17 cellular contexts compared by ENCODE assay signal in genomic region chr15:65476942-65477341, GRCh38. TPM values are rescaled to one million over a fixed set of nuclear protein-coding genes. Genes with fewer than 3 reads are reported as not detected.
DNase-seq lines count a peak whose midpoint lies in the region; ATAC-seq, FAIRE-seq and TF ChIP-seq lines count a peak whose summit lies in the region.
"Had no signal": no experiment of that assay in that cellular context is flagged by ENCODE, and none has a peak within 500 bp of the region (broad histone marks: within the 10 kb centered on the region; RNA-seq: fewer than 3 reads in every experiment).

No MANE protein-coding gene starts in this region.

- intact Hi-C loops in HepG2 (cut with micrococcal nuclease; ENCODE audit: unreplicated experiment), result no loop called here
- intact Hi-C loops in right lobe of liver (cut with DNase I), result no loop called here
- intact Hi-C loops in stomach (cut with DNase I; ENCODE audit: low total_unique reads), result no loop called here

- no TSS peak for BruUV-seq in HepG2 (replicated peaks; lab: Mats Ljungman, UMichigan)

- no peak for TF ChIP-seq RAD21 in HepG2 (CRISPR knock-in tag; IDR thresholded peaks at IDR 0.05)

- H2AFZ ChIP-seq in HepG2 (ENCODE audit: low read length), result no peak overlapping the region
- H2AFZ ChIP-seq in neuronal stem cell (ENCODE audit: low read length), result no peak overlapping the region

- H3K9ac ChIP-seq in HepG2 (ENCODE audit: insufficient read depth, low read depth, low read length), result no peak overlapping the region
- H3K9ac ChIP-seq in neuronal stem cell (ENCODE audit: low read depth, low read length, poor library complexity), result no peak overlapping the region

- no peak overlapping the region for H3K23ac ChIP-seq in neuronal stem cell (ENCODE audit: low read depth, low read length, poor library complexity)

- ATAC-seq in HepG2, result no peak
- no peak for ATAC-seq in right lobe of liver
- ATAC-seq: gastroesophageal sphincter had no signal

- no peak overlapping the region for H2AK5ac ChIP-seq in neuronal stem cell (ENCODE audit: low read depth, low read length)

- H3K36me3 ChIP-seq in HepG2 (replicated peaks in 1 of 2; ENCODE audit: control insufficient read depth in 1 of 2, insufficient read depth in 2 of 2, low read length in 2 of 2) (peaks cover 12 to 51% of the 10 kb centered on the region in 2 experiments; a peak in 4 of 5 replicates), right lobe of liver (peaks cover 0 to 85% (median 24%) of the 10 kb centered on the region in 4 donors), neuronal stem cell (replicated peaks in 1 of 2; ENCODE audit: control insufficient read depth in 2 of 2, insufficient read depth in 2 of 2, low read length in 2 of 2) (peaks cover 16 to 94% of the 10 kb centered on the region in 2 donors), stomach (peaks cover 44 to 100% (median 94%) of the 10 kb centered on the region in 4 donors)
- H3K36me3 ChIP-seq in effector memory CD4-positive, alpha-beta T cell (ENCODE audit: control insufficient read depth, insufficient read depth, low read length), result peaks cover 62% of the 10 kb centered on the region
- H3K36me3 ChIP-seq: ovary had no signal

- H4K91ac ChIP-seq in neuronal stem cell (ENCODE audit: low read depth, low read length, poor library complexity), result no peak overlapping the region

- POLR2A ChIA-PET in HepG2 (lab: Yijun Ruan, JAX), result no interaction called here

- H2BK12ac ChIP-seq in neuronal stem cell (ENCODE audit: low read length), result no peak overlapping the region

- TF ChIP-seq CTCF in HepG2 (CRISPR knock-in tag; IDR thresholded peaks at IDR 0.05) (no peak), right lobe of liver (IDR thresholded peaks at IDR 0.05) (no peak), stomach (IDR thresholded peaks at IDR 0.05) (no peak)

- in situ Hi-C loops in HepG2 (cut with HindIII; ENCODE audit: extremely low pct_ligation_motif_present, low pct_unique_long_range_greater_than_20kb), result no loop called here

- no peak overlapping the region for H2BK120ac ChIP-seq in neuronal stem cell (ENCODE audit: low read depth, low read length)

- no peaks in the 10 kb centered on the region for H3K9me3 ChIP-seq in HepG2 (ENCODE audit: low read length)
- H3K9me3 ChIP-seq in right lobe of liver, result no peaks in the 10 kb centered on the region
- no peaks in the 10 kb centered on the region for H3K9me3 ChIP-seq in effector memory CD4-positive, alpha-beta T cell (ENCODE audit: control insufficient read depth, low read length)
- H3K9me3 ChIP-seq in neuronal stem cell (replicated peaks in 1 of 2; ENCODE audit: control insufficient read depth in 2 of 2, insufficient read depth in 1 of 2, low read depth in 1 of 2, low read length in 2 of 2), result no peaks in the 10 kb centered on the region
- H3K9me3 ChIP-seq in stomach, result no peaks in the 10 kb centered on the region
- H3K9me3 ChIP-seq: gastroesophageal sphincter, ovary, tibial artery had no signal

- no peak for TF ChIP-seq EP300 in HepG2 (IDR thresholded peaks at IDR 0.05; ENCODE audit: low read depth in 2 of 2, low read length in 2 of 2)
- TF ChIP-seq EP300 in HepG2 (CRISPR knock-in tag; IDR thresholded peaks at IDR 0.05; ENCODE audit: borderline replicate concordance), result no peak
- TF ChIP-seq EP300 in stomach (IDR thresholded peaks at IDR 0.05), result no peak

- H2BK15ac ChIP-seq in neuronal stem cell (ENCODE audit: low read length), result no peak overlapping the region

- H4K8ac ChIP-seq in neuronal stem cell (ENCODE audit: low read depth, low read length), result no peak overlapping the region

- no peaks in the 10 kb centered on the region for H3K79me2 ChIP-seq in HepG2 (ENCODE audit: insufficient read depth, low read length)

- H3K27ac ChIP-seq in HepG2 (ENCODE audit: extremely low read length, insufficient read depth, low read length) (no peak overlapping the region), right lobe of liver (no peak overlapping the region), neuronal stem cell (replicated peaks; ENCODE audit: low read length) (no peak overlapping the region), stomach (no peak overlapping the region)
- H3K27ac ChIP-seq in effector memory CD4-positive, alpha-beta T cell (ENCODE audit: insufficient read depth, low read length, poor library complexity, severe bottlenecking), result no peak overlapping the region
- H3K27ac ChIP-seq: gastroesophageal sphincter, ovary, tibial artery had no signal

- no peaks in the 10 kb centered on the region for H3K27me3 ChIP-seq in HepG2 (ENCODE audit: control insufficient read depth in 1 of 2, insufficient read depth in 2 of 2, low read length in 2 of 2)
- no peaks in the 10 kb centered on the region for H3K27me3 ChIP-seq in right lobe of liver
- H3K27me3 ChIP-seq in effector memory CD4-positive, alpha-beta T cell (replicated peaks; ENCODE audit: control insufficient read depth, insufficient read depth, low read length, poor library complexity, severe bottlenecking), result no peaks in the 10 kb centered on the region
- no peaks in the 10 kb centered on the region for H3K27me3 ChIP-seq in neuronal stem cell (ENCODE audit: control insufficient read depth in 3 of 3, insufficient read depth in 3 of 3, low read depth in 1 of 3, low read length in 3 of 3)
- no peaks in the 10 kb centered on the region for H3K27me3 ChIP-seq in stomach
- H3K27me3 ChIP-seq: gastroesophageal sphincter, ovary, tibial artery had no signal

- H3K4me1 ChIP-seq in HepG2 (ENCODE audit: insufficient read depth, low read length), result no peaks in the 10 kb centered on the region
- no peaks in the 10 kb centered on the region for H3K4me1 ChIP-seq in right lobe of liver
- no peaks in the 10 kb centered on the region for H3K4me1 ChIP-seq in effector memory CD4-positive, alpha-beta T cell (ENCODE audit: control insufficient read depth, insufficient read depth, low read length, poor library complexity, severe bottlenecking)
- H3K4me1 ChIP-seq in neuronal stem cell (ENCODE audit: control insufficient read depth in 2 of 2, insufficient read depth in 1 of 2, low read depth in 1 of 2, low read length in 2 of 2), result no peaks in the 10 kb centered on the region
- H3K4me1 ChIP-seq in stomach, result no peaks in the 10 kb centered on the region
- H3K4me1 ChIP-seq: gastroesophageal sphincter, tibial artery had no signal

- no peak overlapping the region for H2BK5ac ChIP-seq in neuronal stem cell (ENCODE audit: low read length)

- H4K20me1 ChIP-seq in HepG2 (ENCODE audit: insufficient read depth, low read length), result no peaks in the 10 kb centered on the region

- H3K79me1 ChIP-seq in neuronal stem cell (ENCODE audit: low read depth, low read length), result no peaks in the 10 kb centered on the region

- no peak for DNase-seq in HepG2 (ENCODE audit: low spot score)
- no peak for DNase-seq in right lobe of liver
- DNase-seq in RPMI7951 (ENCODE audit: low read depth), result peak; percentile 57
- DNase-seq in fibroblast of gingiva (ENCODE audit: low read depth), result peak; percentile 78
- DNase-seq in effector memory CD4-positive, alpha-beta T cell, result no peak
- DNase-seq in neuronal stem cell (ENCODE audit: low spot score), result no peak
- DNase-seq in stimulated activated naive CD4-positive, alpha-beta T cell treated with Interleukin-2 at 50 U/mL for 16 hours (lab: John Stamatoyannopoulos, UW), result no peak
- DNase-seq in stomach, result no peak
- DNase-seq: AML-193, dermis blood vessel endothelial cell, NCI-H2029, tibial artery had no signal

- no peak overlapping the region for H3K4me2 ChIP-seq in HepG2 (ENCODE audit: low read depth, low read length)
- no peak overlapping the region for H3K4me2 ChIP-seq in neuronal stem cell (ENCODE audit: insufficient read depth, low read length, poor library complexity, severe bottlenecking)

- no peak overlapping the region for H3K4ac ChIP-seq in neuronal stem cell (ENCODE audit: low read length)

- TF ChIP-seq POLR2A in HepG2 (IDR thresholded peaks at IDR 0.05; ENCODE audit: insufficient read depth in 1 of 2, low read depth in 2 of 2, low read length in 2 of 2) (no peak), right lobe of liver (IDR thresholded peaks at IDR 0.05) (no peak), stomach (IDR thresholded peaks at IDR 0.05) (no peak)

- no peak overlapping the region for H3K14ac ChIP-seq in neuronal stem cell (ENCODE audit: low read length)

- H3K18ac ChIP-seq in neuronal stem cell (ENCODE audit: low read length), result no peak overlapping the region

- WGBS in HepG2 (ENCODE audit: low lambda C conversion rate), result 97% methylated on average over 6 of the region's 6 CpGs
- 79% methylated on average over 4 of the region's 6 CpGs for WGBS in right lobe of liver (ENCODE audit: insufficient coverage, low coverage, low lambda C conversion rate, missing lambda C conversion rate)
- no CpG with 5 or more reads among the region's 6 CpGs for WGBS in neuronal stem cell (ENCODE audit: extremely low coverage in 2 of 2, insufficient read length in 2 of 2, insufficient replicate concordance in 1 of 2), 2 donors
- 78 to 91% (median 83%) methylated on average over 6 of the region's 6 CpGs for WGBS in stomach, 5 donors

- CTCF ChIA-PET in HepG2 (lab: Yijun Ruan, JAX; ENCODE audit: low intra/inter-chr PET ratio, low total read pairs), result no interaction called here

- H3K4me3 ChIP-seq in HepG2 (replicated peaks in 1 of 3; ENCODE audit: insufficient read depth in 1 of 3, low read depth in 2 of 3, low read length in 3 of 3) (no peak overlapping the region), right lobe of liver (no peak overlapping the region), neuronal stem cell (ENCODE audit: low read length in 2 of 2) (no peak overlapping the region), stomach (no peak overlapping the region)
- H3K4me3 ChIP-seq in effector memory CD4-positive, alpha-beta T cell (ENCODE audit: insufficient read depth, low read depth, low read length, poor library complexity, severe bottlenecking), result no peak overlapping the region
- H3K4me3 ChIP-seq: gastroesophageal sphincter, ovary, tibial artery had no signal

- FAIRE-seq in HepG2 (lab: Jason Lieb, UNC), result no peak
- FAIRE-seq: GM12891, islet of Langerhans had no signal

RNA-seq across cellular contexts. Expression of gene DPP8, which starts 40.5 kb away (rescaled TPM):
- total RNA-seq in HepG2 (2016; rRNA removed; fragmentation: Illumina TruSeq; extraction: Trizol) (26.3 and 34.8 TPM in 2 replicates), right lobe of liver (10 to 100 TPM in 3 of 6 experiments, 1 to 10 TPM in 3; 7.6 to 12.3 (median 10.3) TPM), stomach (10 to 100 TPM in 4 of 5 donors, 1 to 10 TPM in 1; 8.8 to 89.0 (median 40.6) TPM)
- total RNA-seq in HepG2 (2016; cell fraction: cytosol; rRNA removed; fragmentation: Illumina TruSeq; extraction: Trizol; ENCODE audit: low read depth), result 23.0 and 25.9 TPM in 2 replicates
- 26.4 and 32.7 TPM in 2 replicates for total RNA-seq in HepG2 (2016; cell fraction: insoluble cytoplasmic fraction; rRNA removed; fragmentation: Illumina TruSeq; extraction: Trizol)
- 20.1 and 21.7 TPM in 2 replicates for total RNA-seq in HepG2 (2016; cell fraction: membrane; rRNA removed; fragmentation: Illumina TruSeq; extraction: Trizol)
- total RNA-seq in HepG2 (2016; cell fraction: nucleus; rRNA removed; fragmentation: Illumina TruSeq; extraction: Trizol), result 23.4 and 30.5 TPM in 2 replicates
- polyA plus RNA-seq in HepG2 (2011; rRNA removed) (13.5 and 18.0 TPM in 2 replicates), stomach (10 to 100 TPM in 2 of 3 donors, 1 to 10 TPM in 1; 4.5 to 17.7 (median 10.5) TPM)
- 9.2 and 11.8 TPM in 2 replicates for polyA plus RNA-seq in HepG2 (2011; cell fraction: cytosol; rRNA removed)
- 9.5 and 12.0 TPM in 2 replicates for polyA plus RNA-seq in HepG2 (2011; cell fraction: nucleus; rRNA removed)
- polyA plus RNA-seq in HepG2 (2012), result 15.2 and 16.0 TPM in 2 replicates
- polyA plus RNA-seq in HepG2 (2016; cell fraction: cytosol; fragmentation: Illumina TruSeq; extraction: Trizol; ENCODE audit: low read depth), result 7.7 and 8.5 TPM in 2 replicates
- 18.8 and 20.8 TPM in 2 replicates for polyA plus RNA-seq in HepG2 (2016; cell fraction: insoluble cytoplasmic fraction; fragmentation: Illumina TruSeq; extraction: Trizol; ENCODE audit: low read depth)
- 6.8 and 8.8 TPM in 2 replicates for polyA plus RNA-seq in HepG2 (2016; cell fraction: membrane; fragmentation: Illumina TruSeq; extraction: Trizol; ENCODE audit: low read depth)
- polyA plus RNA-seq in HepG2 (2016; cell fraction: nucleus; fragmentation: Illumina TruSeq; extraction: Trizol; ENCODE audit: insufficient read depth, low read depth), result 17.3 and 23.0 TPM in 2 replicates
- 18.4 and 28.2 TPM in 2 replicates for polyA minus RNA-seq in HepG2 (2011; rRNA and poly(A)+ RNA removed; ENCODE audit: low replicate concordance)
- 22.0 and 23.1 TPM in 2 replicates for polyA minus RNA-seq in HepG2 (2011; cell fraction: cytosol; rRNA and poly(A)+ RNA removed)
- 62.6 and 67.9 TPM in 2 replicates for polyA minus RNA-seq in HepG2 (2011; cell fraction: nucleus; rRNA and poly(A)+ RNA removed)
- 21.9 and 27.9 TPM in 2 replicates for total RNA-seq in RPMI7951 (2014; rRNA removed; shearing (Covaris generic))
- 10.9 TPM for polyA plus RNA-seq in neuronal stem cell (2013, experiment 1 of 2)
- 11.3 TPM for polyA plus RNA-seq in neuronal stem cell (2013, experiment 2 of 2)

RNA-seq across cellular contexts. Expression of gene HACD3, which starts 53.3 kb away (rescaled TPM):
- total RNA-seq in HepG2 (2016; rRNA removed; fragmentation: Illumina TruSeq; extraction: Trizol) (108 and 161 TPM in 2 replicates), right lobe of liver (10 to 100 TPM; 48.7 to 73.9 (median 61.7) TPM), stomach (100 to 1,000 TPM in 1 of 5 donors, 10 to 100 TPM in 3, 1 to 10 TPM in 1; 7.0 to 128 (median 32.6) TPM)
- total RNA-seq in HepG2 (2016; cell fraction: cytosol; rRNA removed; fragmentation: Illumina TruSeq; extraction: Trizol; ENCODE audit: low read depth), result 13.4 and 13.9 TPM in 2 replicates
- total RNA-seq in HepG2 (2016; cell fraction: insoluble cytoplasmic fraction; rRNA removed; fragmentation: Illumina TruSeq; extraction: Trizol), result 111 and 164 TPM in 2 replicates
- 45.2 and 51.9 TPM in 2 replicates for total RNA-seq in HepG2 (2016; cell fraction: membrane; rRNA removed; fragmentation: Illumina TruSeq; extraction: Trizol)
- 114 and 134 TPM in 2 replicates for total RNA-seq in HepG2 (2016; cell fraction: nucleus; rRNA removed; fragmentation: Illumina TruSeq; extraction: Trizol)
- polyA plus RNA-seq in HepG2 (2011; rRNA removed) (71.5 and 73.6 TPM in 2 replicates), stomach (10 to 100 TPM; 11.5 to 16.7 (median 13.5) TPM)
- polyA plus RNA-seq in HepG2 (2011; cell fraction: cytosol; rRNA removed), result 49.0 and 79.5 TPM in 2 replicates
- polyA plus RNA-seq in HepG2 (2011; cell fraction: nucleus; rRNA removed), result 13.2 and 18.7 TPM in 2 replicates
- polyA plus RNA-seq in HepG2 (2012), result 93.0 and 111 TPM in 2 replicates
- 10.0 and 10.2 TPM in 2 replicates for polyA plus RNA-seq in HepG2 (2016; cell fraction: cytosol; fragmentation: Illumina TruSeq; extraction: Trizol; ENCODE audit: low read depth)
- 78.4 and 81.1 TPM in 2 replicates for polyA plus RNA-seq in HepG2 (2016; cell fraction: insoluble cytoplasmic fraction; fragmentation: Illumina TruSeq; extraction: Trizol; ENCODE audit: low read depth)
- polyA plus RNA-seq in HepG2 (2016; cell fraction: membrane; fragmentation: Illumina TruSeq; extraction: Trizol; ENCODE audit: low read depth), result 21.7 and 24.2 TPM in 2 replicates
- 124 TPM in 2 replicates for polyA plus RNA-seq in HepG2 (2016; cell fraction: nucleus; fragmentation: Illumina TruSeq; extraction: Trizol; ENCODE audit: insufficient read depth, low read depth)
- 84.1 and 114 TPM in 2 replicates for polyA minus RNA-seq in HepG2 (2011; rRNA and poly(A)+ RNA removed; ENCODE audit: low replicate concordance)
- polyA minus RNA-seq in HepG2 (2011; cell fraction: cytosol; rRNA and poly(A)+ RNA removed), result 61.3 and 74.8 TPM in 2 replicates
- 39.7 and 52.5 TPM in 2 replicates for polyA minus RNA-seq in HepG2 (2011; cell fraction: nucleus; rRNA and poly(A)+ RNA removed)
- total RNA-seq in RPMI7951 (2014; rRNA removed; shearing (Covaris generic)), result 123 and 140 TPM in 2 replicates
- 172 TPM for polyA plus RNA-seq in neuronal stem cell (2013, experiment 1 of 2)
- polyA plus RNA-seq in neuronal stem cell (2013, experiment 2 of 2), result 177 TPM

RNA-seq across cellular contexts. Expression of gene IGDCC4, which starts 54.2 kb away (rescaled TPM):
- total RNA-seq in HepG2 (2016; rRNA removed; fragmentation: Illumina TruSeq; extraction: Trizol) (0.87 and 1.1 TPM in 2 replicates), right lobe of liver (under 1 TPM in 1 of 6 experiments, not detected in 5; 0.02 TPM), stomach (10 to 100 TPM in 1 of 5 donors, 1 to 10 TPM in 2, not detected in 2; 3.6 to 11.2 (median 6.7) TPM)
- 0.09 and 0.30 TPM in 2 replicates for total RNA-seq in HepG2 (2016; cell fraction: cytosol; rRNA removed; fragmentation: Illumina TruSeq; extraction: Trizol; ENCODE audit: low read depth)
- 0.76 and 0.89 TPM in 2 replicates for total RNA-seq in HepG2 (2016; cell fraction: insoluble cytoplasmic fraction; rRNA removed; fragmentation: Illumina TruSeq; extraction: Trizol)
- 0.46 and 0.55 TPM in 2 replicates for total RNA-seq in HepG2 (2016; cell fraction: membrane; rRNA removed; fragmentation: Illumina TruSeq; extraction: Trizol)
- 1.1 and 1.5 TPM in 2 replicates for total RNA-seq in HepG2 (2016; cell fraction: nucleus; rRNA removed; fragmentation: Illumina TruSeq; extraction: Trizol)
- polyA plus RNA-seq in HepG2 (2011; rRNA removed) (0.39 and 0.55 TPM in 2 replicates), stomach (1 to 10 TPM in 1 of 3 donors, under 1 TPM in 2; 0.85 to 2.6 (median 0.93) TPM)
- polyA plus RNA-seq in HepG2 (2011; cell fraction: cytosol; rRNA removed), result 0.42 and 0.45 TPM in 2 replicates
- polyA plus RNA-seq in HepG2 (2011; cell fraction: nucleus; rRNA removed), result 1.8 and 2.0 TPM in 2 replicates
- 0.30 and 0.49 TPM in 2 replicates for polyA plus RNA-seq in HepG2 (2012)
- 0.12 and 0.17 TPM in 2 replicates for polyA plus RNA-seq in HepG2 (2016; cell fraction: cytosol; fragmentation: Illumina TruSeq; extraction: Trizol; ENCODE audit: low read depth)
- polyA plus RNA-seq in HepG2 (2016; cell fraction: insoluble cytoplasmic fraction; fragmentation: Illumina TruSeq; extraction: Trizol; ENCODE audit: low read depth), result 1.1 and 1.3 TPM in 2 replicates
- 0.44 and 0.58 TPM in 2 replicates for polyA plus RNA-seq in HepG2 (2016; cell fraction: membrane; fragmentation: Illumina TruSeq; extraction: Trizol; ENCODE audit: low read depth)
- polyA plus RNA-seq in HepG2 (2016; cell fraction: nucleus; fragmentation: Illumina TruSeq; extraction: Trizol; ENCODE audit: insufficient read depth, low read depth), result 2.5 and 2.7 TPM in 2 replicates
- 0.56 and 0.68 TPM in 2 replicates for polyA minus RNA-seq in HepG2 (2011; rRNA and poly(A)+ RNA removed; ENCODE audit: low replicate concordance)
- 0.59 and 0.79 TPM in 2 replicates for polyA minus RNA-seq in HepG2 (2011; cell fraction: cytosol; rRNA and poly(A)+ RNA removed)
- polyA minus RNA-seq in HepG2 (2011; cell fraction: nucleus; rRNA and poly(A)+ RNA removed), result 0.64 and 1.5 TPM in 2 replicates
- 0.10 and 0.12 TPM in 2 replicates for total RNA-seq in RPMI7951 (2014; rRNA removed; shearing (Covaris generic))
- polyA plus RNA-seq in neuronal stem cell (2013, experiment 1 of 2), result 17.1 TPM
- polyA plus RNA-seq in neuronal stem cell (2013, experiment 2 of 2), result 17.4 TPM
- polyA plus RNA-seq: IgD-negative memory B cell had no signal

Comparison
In these comparisons a context has a peak if more than half of its experiments do, and no peak if none do; other contexts are left out.
1. DNase-seq: peak in RPMI7951 (single experiment) and fibroblast of gingiva (single experiment); none in HepG2 (single experiment), right lobe of liver (0 of 3), effector memory CD4-positive, alpha-beta T cell (0 of 3), neuronal stem cell (single experiment), stimulated activated naive CD4-positive, alpha-beta T cell treated with Interleukin-2 at 50 U/mL for 16 hours (single experiment) and stomach (single experiment).